Comparison of ENCODE assay signal across 17 cellular contexts in genomic region chr13:94061316-94061715, GRCh38.
A peak's percentile ranks its signal among the peaks of the same experiment; 100 is the strongest.
DNase-seq lines count a peak whose midpoint lies in the region; ATAC-seq and TF ChIP-seq lines count a peak whose summit lies in the region.
"Had no signal": no experiment of that assay in that cellular context is flagged by ENCODE, and none has a peak within 500 bp of the region (broad histone marks: within the 10 kb centered on the region; RNA-seq: fewer than 3 reads in every experiment).

No MANE protein-coding gene starts in this region.

- no peaks in the 10 kb centered on the region for H3K36me3 Mint-ChIP-seq in activated CD4-positive, alpha-beta memory T cell treated with anti-CD3 and anti-CD28 coated beads for 36 hours
- H3K36me3 Mint-ChIP-seq: activated naive CD8-positive, alpha-beta T cell treated with anti-CD3 and anti-CD28 coated beads for 36 hours had no signal

- POLR2A ChIA-PET in activated CD4-positive, alpha-beta memory T cell treated with anti-CD3 and anti-CD28 coated beads for 36 hours (lab: Charles Lee), result no interaction called here

- intact Hi-C loops in activated CD4-positive, alpha-beta memory T cell treated with anti-CD3 and anti-CD28 coated beads for 36 hours (cut with micrococcal nuclease), result no loop called here

- peaks cover 4% of the 10 kb centered on the region for H3K27me3 Mint-ChIP-seq in activated CD4-positive, alpha-beta memory T cell treated with anti-CD3 and anti-CD28 coated beads for 36 hours
- H3K27me3 Mint-ChIP-seq: activated naive CD8-positive, alpha-beta T cell treated with anti-CD3 and anti-CD28 coated beads for 36 hours; dendritic cell treated with granulocyte-macrophage colony-stimulating factor and Interleukin-4, amounts not matched to agents 40 ng/mL and 50 ng/mL, for 4 days; progenitor cell of endocrine pancreas had no signal

- H3K4me1 ChIP-seq in BE2C, result peaks cover 27% of the 10 kb centered on the region
- H3K4me1 ChIP-seq: upper lobe of right lung had no signal

- H3K9me3 ChIP-seq in BE2C, result no peaks in the 10 kb centered on the region
- H3K9me3 ChIP-seq: mucosa of descending colon, upper lobe of right lung had no signal

- H3K36me3 ChIP-seq in BE2C, result no peaks in the 10 kb centered on the region
- H3K36me3 ChIP-seq: upper lobe of right lung had no signal

- H3K27ac Mint-ChIP-seq in activated CD4-positive, alpha-beta memory T cell treated with anti-CD3 and anti-CD28 coated beads for 36 hours, result no peak overlapping the region
- H3K27ac Mint-ChIP-seq: activated naive CD8-positive, alpha-beta T cell treated with anti-CD3 and anti-CD28 coated beads for 36 hours; dendritic cell treated with granulocyte-macrophage colony-stimulating factor and Interleukin-4, amounts not matched to agents 40 ng/mL and 50 ng/mL, for 4 days; progenitor cell of endocrine pancreas had no signal

- no peaks in the 10 kb centered on the region for H3K4me1 Mint-ChIP-seq in activated CD4-positive, alpha-beta memory T cell treated with anti-CD3 and anti-CD28 coated beads for 36 hours (ENCODE audit: low read depth)
- H3K4me1 Mint-ChIP-seq: activated naive CD8-positive, alpha-beta T cell treated with anti-CD3 and anti-CD28 coated beads for 36 hours had no signal

- H3K4me3 Mint-ChIP-seq in activated CD4-positive, alpha-beta memory T cell treated with anti-CD3 and anti-CD28 coated beads for 36 hours, result no peak overlapping the region
- H3K4me3 Mint-ChIP-seq: activated naive CD8-positive, alpha-beta T cell treated with anti-CD3 and anti-CD28 coated beads for 36 hours; dendritic cell treated with granulocyte-macrophage colony-stimulating factor and Interleukin-4, amounts not matched to agents 40 ng/mL and 50 ng/mL, for 4 days had no signal

- ATAC-seq in HG02623 (IDR thresholded peaks at IDR 0.05; ENCODE audit: unreplicated experiment), result no peak
- ATAC-seq: K562, mucosa of descending colon, upper lobe of right lung had no signal

- CTCF ChIA-PET in activated CD4-positive, alpha-beta memory T cell treated with anti-CD3 and anti-CD28 coated beads for 36 hours (lab: Charles Lee), result no interaction called here

- H3K4me3 ChIP-seq in BE2C (ENCODE audit: low read depth, low read length), result no peak overlapping the region
- H3K4me3 ChIP-seq: K562, mucosa of descending colon, upper lobe of right lung had no signal

- no peaks in the 10 kb centered on the region for H3K9me3 Mint-ChIP-seq in activated CD4-positive, alpha-beta memory T cell treated with anti-CD3 and anti-CD28 coated beads for 36 hours
- H3K9me3 Mint-ChIP-seq: activated naive CD8-positive, alpha-beta T cell treated with anti-CD3 and anti-CD28 coated beads for 36 hours; dendritic cell treated with granulocyte-macrophage colony-stimulating factor and Interleukin-4, amounts not matched to agents 40 ng/mL and 50 ng/mL, for 4 days had no signal

- DNase-seq in BE2C (peak; percentile 13), NCI-H226 (peak; percentile 76), dedifferentiated amniotic fluid mesenchymal stem cell (ENCODE audit: extremely low spot score) (peak; percentile 46), myocyte (ENCODE audit: low read depth) (peak; percentile 21), NCI-H2171 treated with DMSO at 0.1 percent for 48 hours (lab: John Stamatoyannopoulos, UW) (no peak), HT-29 (ENCODE audit: low spot score) (no peak)
- no peak for DNase-seq in activated CD4-positive, alpha-beta memory T cell treated with anti-CD3 and anti-CD28 coated beads for 36 hours
- DNase-seq: activated naive CD8-positive, alpha-beta T cell treated with anti-CD3 and anti-CD28 coated beads for 36 hours; mucosa of descending colon; NCI-H748 treated with DMSO at 0.1 percent for 48 hours; SIG-M5; stimulated activated CD8-positive, alpha-beta memory T cell treated with anti-CD3 and anti-CD28 coated beads, Interleukin-4, amount 100 ng/mL, for 48 hours; upper lobe of right lung had no signal

- H3K27me3 ChIP-seq in BE2C, result no peaks in the 10 kb centered on the region
- H3K27me3 ChIP-seq: upper lobe of right lung had no signal

- TF ChIP-seq CTCF in BE2C (IDR thresholded peaks at IDR 0.05; ENCODE audit: low read depth, low read length), result no peak

Comparison
In these comparisons a context has a peak if more than half of its experiments do, and no peak if none do; other contexts are left out.
1. DNase-seq: peak in BE2C (single experiment), NCI-H226 (single experiment), dedifferentiated amniotic fluid mesenchymal stem cell (single experiment) and myocyte (single experiment); none in NCI-H2171 treated with DMSO at 0.1 percent for 48 hours (single experiment), activated CD4-positive, alpha-beta memory T cell treated with anti-CD3 and anti-CD28 coated beads for 36 hours (single experiment) and HT-29 (single experiment).